27 cellular contexts compared by ENCODE assay signal in genomic region chr20:18625907-18626655, GRCh38.
"Had no signal": no experiment of that assay in that cellular context is flagged by ENCODE, and none has a peak within 500 bp of the region (broad histone marks: within the 10 kb centered on the region; RNA-seq: fewer than 3 reads in every experiment).

No MANE protein-coding gene starts in this region.

- H3K9me3 Mint-ChIP-seq: naive thymus-derived CD4-positive, alpha-beta T cell; natural killer cell; nephron; neural progenitor cell; stimulated activated memory B cell treated with anti-CD40 and anti-IgM and Interleukin-4, amounts not matched to agents 10 μg/mL and 1 μg/mL and 100 μg/mL, for 72 hours; stimulated activated naive CD8-positive, alpha-beta T cell treated with anti-CD3 and anti-CD28 coated beads, Interleukin-15, amount 100 ng/mL, for 72 hours; type B pancreatic cell had no signal

- DNase-seq: naive thymus-derived CD4-positive, alpha-beta T cell; natural killer cell; occipital lobe; ovary; psoas muscle; right cardiac atrium; right lobe of liver; sigmoid colon; small intestine; stimulated activated CD4-positive, alpha-beta T cell treated with anti-CD3 and anti-CD28 coated beads, Interleukin-15, amount 100 ng/mL, for 24 hours; stimulated activated CD4-positive, alpha-beta T cell treated with anti-CD3 and anti-CD28 coated beads, Interleukin-2, amount 100 ng/mL, for 24 hours; stimulated activated CD4-positive, alpha-beta T cell treated with anti-CD3 and anti-CD28 coated beads, Interleukin-2, amount 100 ng/mL, for 48 hours; stimulated activated CD4-positive, alpha-beta T cell treated with anti-CD3 and anti-CD28 coated beads, Interleukin-4, amount 100 ng/mL, for 24 hours; stimulated activated naive CD4-positive, alpha-beta T cell; stimulated activated naive CD8-positive, alpha-beta T cell treated with anti-CD3 and anti-CD28 coated beads, Interleukin-15, amount 100 ng/mL, for 72 hours; stimulated activated naive CD8-positive, alpha-beta T cell treated with anti-CD3 and anti-CD28 coated beads, Interleukin-15, Interleukin-2, amounts not matched to agents 100 U/mL and 50 U/mL, for 24 hours; testis; tibial artery; transverse colon; upper lobe of right lung; uterus had no signal

- H3K27ac Mint-ChIP-seq: natural killer cell; nephron; neural progenitor cell; stimulated activated memory B cell treated with anti-CD40 and anti-IgM and Interleukin-4, amounts not matched to agents 10 μg/mL and 1 μg/mL and 100 μg/mL, for 72 hours; type B pancreatic cell had no signal

- H3K4me1 Mint-ChIP-seq: natural killer cell; nephron; neural progenitor cell; stimulated activated memory B cell treated with anti-CD40 and anti-IgM and Interleukin-4, amounts not matched to agents 10 μg/mL and 1 μg/mL and 100 μg/mL, for 72 hours; stimulated activated naive CD8-positive, alpha-beta T cell treated with anti-CD3 and anti-CD28 coated beads, Interleukin-15, amount 100 ng/mL, for 72 hours had no signal

- H3K27ac ChIP-seq: neural progenitor cell, ovary, parathyroid adenoma, psoas muscle, right lobe of liver, sigmoid colon, suprapubic skin, testis, tibial artery, transverse colon, upper lobe of right lung had no signal

- H3K9me3 ChIP-seq: ovary, psoas muscle, right lobe of liver, sigmoid colon, suprapubic skin, testis, tibial artery, transverse colon, upper lobe of right lung, uterus had no signal

- H3K4me1 ChIP-seq: neural progenitor cell, parathyroid adenoma, psoas muscle, right lobe of liver, suprapubic skin, testis, transverse colon, upper lobe of right lung, uterus had no signal

- H3K4me3 ChIP-seq: neural progenitor cell, ovary, psoas muscle, right lobe of liver, sigmoid colon, suprapubic skin, testis, tibial artery, transverse colon, upper lobe of right lung, uterus had no signal

- H3K36me3 ChIP-seq: neural progenitor cell, ovary, right lobe of liver, transverse colon, upper lobe of right lung, uterus had no signal

- H3K27me3 ChIP-seq: neural progenitor cell, ovary, right lobe of liver, sigmoid colon, suprapubic skin, testis, tibial artery, transverse colon, upper lobe of right lung, uterus had no signal

- H3K4me3 Mint-ChIP-seq: naive thymus-derived CD4-positive, alpha-beta T cell; natural killer cell; nephron; neural progenitor cell; stimulated activated memory B cell treated with anti-CD40 and anti-IgM and Interleukin-4, amounts not matched to agents 10 μg/mL and 1 μg/mL and 100 μg/mL, for 72 hours; stimulated activated naive CD8-positive, alpha-beta T cell treated with anti-CD3 and anti-CD28 coated beads, Interleukin-15, amount 100 ng/mL, for 72 hours; type B pancreatic cell had no signal

- ATAC-seq: naive thymus-derived CD4-positive, alpha-beta T cell; natural killer cell; psoas muscle; right lobe of liver; stimulated activated memory B cell treated with anti-CD40 and anti-IgM and Interleukin-4, amounts not matched to agents 10 μg/mL and 1 μg/mL and 100 μg/mL, for 72 hours; stimulated activated naive CD8-positive, alpha-beta T cell treated with anti-CD3 and anti-CD28 coated beads, Interleukin-15, amount 100 ng/mL, for 72 hours; stimulated activated naive CD8-positive, alpha-beta T cell treated with anti-CD3 and anti-CD28 coated beads, Interleukin-15, Interleukin-2, amounts not matched to agents 100 U/mL and 50 U/mL, for 24 hours; upper lobe of right lung had no signal

- H3K36me3 Mint-ChIP-seq: natural killer cell had no signal

- H3K9ac ChIP-seq: neural progenitor cell, parathyroid adenoma had no signal
